Comparison of ENCODE assay signal across 27 cellular contexts in genomic region chr4:115165503-115165902, GRCh38. TPM values are rescaled to one million over a fixed set of nuclear protein-coding genes. Genes with fewer than 3 reads are reported as not detected.
"Had no signal": no experiment of that assay in that cellular context is flagged by ENCODE, and none has a peak within 500 bp of the region (broad histone marks: within the 10 kb centered on the region; RNA-seq: fewer than 3 reads in every experiment).

No MANE protein-coding gene starts in this region.

- H3K27ac ChIP-seq: adrenal gland, epithelial cell of prostate, lower lobe of right lung, neutrophil, pancreas, right lobe of liver, vagina had no signal

- H3K4me1 ChIP-seq: adrenal gland, lower lobe of right lung, pancreas, right lobe of liver, vagina had no signal

- H3K27me3 ChIP-seq: adrenal gland, neutrophil, pancreas, right lobe of liver, vagina had no signal

- H3K36me3 ChIP-seq: adrenal gland, lower lobe of right lung, neutrophil, pancreas, right lobe of liver, vagina had no signal

- H3K9me3 ChIP-seq: adrenal gland, lower lobe of right lung, neutrophil, pancreas, right lobe of liver, vagina had no signal

- DNase-seq: activated CD4-positive, alpha-beta T cell treated with anti-CD3 and anti-CD28 coated beads for 36 hours; activated CD4-positive, alpha-beta T cell treated with anti-CD3 and anti-CD28 coated beads, Interleukin-2, amount 50 U/mL, for 48 hours; activated gamma-delta T cell treated with Interleukin-2 at 50 U/mL for 16 hours; activated T-cell treated with anti-CD3 and anti-CD28 coated beads for 4 hours; adrenal gland; effector memory CD8-positive, alpha-beta T cell; foreskin melanocyte; glutamatergic neuron; hippocampal formation; lower lobe of right lung; pancreas; right lobe of liver; small intestine; stimulated activated CD4-positive, alpha-beta T cell treated with anti-CD3 and anti-CD28 coated beads, Interleukin-15, amount 100 ng/mL, for 24 hours; stimulated activated CD4-positive, alpha-beta T cell treated with anti-CD3 and anti-CD28 coated beads, Interleukin-2, amount 100 ng/mL, for 48 hours; stimulated activated naive CD8-positive, alpha-beta T cell treated with anti-CD3 and anti-CD28 coated beads, Interleukin-15, amount 100 ng/mL, for 72 hours; trophoblast cell had no signal

- H3K4me3 ChIP-seq: adrenal gland, lower lobe of right lung, pancreas, right lobe of liver, vagina had no signal

- ATAC-seq: activated CD4-positive, alpha-beta T cell treated with anti-CD3 and anti-CD28 coated beads for 36 hours; activated naive CD4-positive, alpha-beta T cell treated with anti-CD3 and anti-CD28 coated beads, Interleukin-2, amount 50 U/mL, for 72 hours; effector memory CD8-positive, alpha-beta T cell; lower lobe of right lung; natural killer cell treated with Interleukin-12 subunit alpha and Interleukin-12 subunit beta and Interleukin-15 and Interleukin-18, amount 100 ng/mL, for 72 hours; pancreas; right lobe of liver; stimulated activated naive CD8-positive, alpha-beta T cell treated with anti-CD3 and anti-CD28 coated beads, Interleukin-15, amount 100 ng/mL, for 72 hours; WTC11 had no signal

RNA-seq across cellular contexts. Expression of gene NDST4, which starts 52.1 kb away (rescaled TPM):
- total RNA-seq: activated CD4-positive, alpha-beta T cell treated with anti-CD3 and anti-CD28 coated beads for 36 hours; activated naive CD4-positive, alpha-beta T cell treated with anti-CD3 and anti-CD28 coated beads, Interleukin-2, amount 50 U/mL, for 72 hours; activated T-helper 1 cell treated with anti-CD3 and anti-CD28 coated beads, Interleukin-12 subunit alpha, Interleukin-12 subunit beta, Interleukin-2, Interleukin-4 antibody, amounts not matched to agents 30 ng/mL and 10 ng/mL and 1 ng/mL, durations not matched to agents 14 hours and 24 hours and 36 hours; adrenal gland; cardiac septum; dermis microvascular lymphatic vessel endothelial cell; lower lobe of right lung; natural killer cell treated with Interleukin-12 subunit alpha and Interleukin-12 subunit beta and Interleukin-15 and Interleukin-18, amount 100 ng/mL, for 72 hours; pancreas; right lobe of liver; vagina; WTC11 had no signal
- polyA plus RNA-seq: keratinocyte, pancreas, small intestine had no signal
